Comparison of ENCODE assay signal across 1 cellular context in genomic region chr13:99135591-99135990, GRCh38.
TF ChIP-seq lines count a peak whose summit lies in the region.

No MANE protein-coding gene starts in this region.

TF ChIP-seq in GM23338, 12 proteins besides CTCF, POLR2A, EP300 and RAD21 (continued from another document):
- TF ChIP-seq ETS1 (IDR thresholded peaks at IDR 0.05) (no peak), ZNF114 (CRISPR knock-in tag; IDR thresholded peaks at IDR 0.05) (no peak)
